In the genomic region with DNA sequence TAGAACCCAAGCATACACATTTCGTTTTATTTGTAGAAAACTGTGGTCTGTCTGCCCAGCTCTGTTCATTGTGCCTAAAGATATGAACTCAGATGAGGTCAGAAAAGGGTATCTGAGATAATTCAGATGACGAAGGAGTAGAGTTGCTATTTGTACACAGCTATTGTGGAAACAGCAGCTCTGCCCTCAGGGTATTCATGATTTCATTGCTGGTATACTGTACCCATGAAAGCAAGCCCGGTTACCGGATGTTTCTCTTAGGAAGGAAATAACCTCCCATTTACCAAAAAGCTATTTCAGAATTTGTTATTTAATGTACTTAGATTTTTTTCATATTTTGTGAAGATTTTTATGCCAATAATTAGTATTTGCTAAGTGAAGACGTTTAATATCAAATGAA, we compare ENCODE assay signal across 16 cellular contexts.
"Had no signal": no experiment of that assay in that cellular context is flagged by ENCODE, and none has a peak within 500 bp of the region (broad histone marks: within the 10 kb centered on the region; RNA-seq: fewer than 3 reads in every experiment).

No MANE protein-coding gene starts in this region.

- H3K27ac ChIP-seq: epithelial cell of prostate, prostate gland, transverse colon had no signal

- DNase-seq: activated CD4-positive, alpha-beta T cell treated with anti-CD3 and anti-CD28 coated beads, Interleukin-2, amount 50 U/mL, for 1 hour; activated gamma-delta T cell; activated naive CD8-positive, alpha-beta T cell treated with anti-CD3 and anti-CD28 coated beads, Interleukin-2, amount 50 U/mL, for 24 hours; activated T-cell treated with anti-CD3 and anti-CD28 coated beads, Interleukin-2, amount 50 U/mL, for 1 hour; effector CD4-positive, alpha-beta T cell; hippocampal formation; naive thymus-derived CD4-positive, alpha-beta T cell; nucleus accumbens; stimulated activated CD4-positive, alpha-beta T cell treated with anti-CD3 and anti-CD28 coated beads, Interleukin-2, amount 100 ng/mL, for 24 hours; stimulated activated naive B cell treated with anti-CD40 and anti-IgM and Interleukin-4, amounts not matched to agents 10 μg/mL and 1 μg/mL and 100 μg/mL, for 72 hours; substantia nigra; transverse colon had no signal

- H3K27ac Mint-ChIP-seq: stimulated activated naive B cell treated with anti-CD40 and anti-IgM and Interleukin-4, amounts not matched to agents 10 μg/mL and 1 μg/mL and 100 μg/mL, for 72 hours had no signal

- H3K4me1 ChIP-seq: prostate gland, transverse colon had no signal

- H3K4me3 ChIP-seq: lung, prostate gland, transverse colon had no signal

- ATAC-seq: activated naive CD8-positive, alpha-beta T cell treated with anti-CD3 and anti-CD28 coated beads, Interleukin-2, amount 50 U/mL, for 24 hours; naive thymus-derived CD4-positive, alpha-beta T cell; sciatic nerve; stimulated activated naive B cell treated with anti-CD40 and anti-IgM and Interleukin-4, amounts not matched to agents 10 μg/mL and 1 μg/mL and 100 μg/mL, for 72 hours had no signal

- H3K27me3 Mint-ChIP-seq: activated naive CD8-positive, alpha-beta T cell treated with anti-CD3 and anti-CD28 coated beads, Interleukin-2, amount 50 U/mL, for 24 hours; naive thymus-derived CD4-positive, alpha-beta T cell; stimulated activated naive B cell treated with anti-CD40 and anti-IgM and Interleukin-4, amounts not matched to agents 10 μg/mL and 1 μg/mL and 100 μg/mL, for 72 hours had no signal

- H3K27me3 ChIP-seq: transverse colon had no signal

- H3K4me3 Mint-ChIP-seq: activated naive CD8-positive, alpha-beta T cell treated with anti-CD3 and anti-CD28 coated beads, Interleukin-2, amount 50 U/mL, for 24 hours; naive thymus-derived CD4-positive, alpha-beta T cell; stimulated activated naive B cell treated with anti-CD40 and anti-IgM and Interleukin-4, amounts not matched to agents 10 μg/mL and 1 μg/mL and 100 μg/mL, for 72 hours had no signal

- H3K9me3 ChIP-seq: prostate gland, transverse colon had no signal

- H3K9me3 Mint-ChIP-seq: activated naive CD8-positive, alpha-beta T cell treated with anti-CD3 and anti-CD28 coated beads, Interleukin-2, amount 50 U/mL, for 24 hours; naive thymus-derived CD4-positive, alpha-beta T cell; stimulated activated naive B cell treated with anti-CD40 and anti-IgM and Interleukin-4, amounts not matched to agents 10 μg/mL and 1 μg/mL and 100 μg/mL, for 72 hours had no signal

- H3K36me3 ChIP-seq: prostate gland had no signal
